ENCODE assay signal across 2 cellular contexts in genomic region chr7:100393233-100393905, GRCh38.
TF ChIP-seq lines count a peak whose summit lies in the region.

No MANE protein-coding gene starts in this region.

TF ChIP-seq in GM12878, 131 proteins besides CTCF, POLR2A, EP300 and RAD21:
- TF ChIP-seq GABPA (IDR thresholded peaks at IDR 0.05; ENCODE audit: low read depth) (no peak), SPI1 (IDR thresholded peaks at IDR 0.05; ENCODE audit: borderline replicate concordance, insufficient read depth, low read depth, low read length) (peak; percentile 57), USF1 (IDR thresholded peaks at IDR 0.05; ENCODE audit: borderline replicate concordance, extremely low read length, insufficient read depth, low read depth, low read length) (no peak), SIX5 (IDR thresholded peaks at IDR 0.05; ENCODE audit: low read depth, low read length, severe bottlenecking) (no peak), SMAD1 (IDR thresholded peaks at IDR 0.05; ENCODE audit: low read depth, partially characterized antibody) (no peak), IKZF1 (conservative IDR thresholded peaks at IDR 0.05) (0 out of 2 replicates have a peak, but pooled peaks have one; percentile 39), SMARCA5 (IDR thresholded peaks at IDR 0.05) (peak; percentile 58; the same call in 1 of the 2 replicates), FOXM1 (IDR thresholded peaks at IDR 0.05; ENCODE audit: low read depth, low read length) (no peak), IKZF2 (IDR thresholded peaks at IDR 0.05) (peak; percentile 35 to 48; a peak in 3 of 4 replicates)

TF ChIP-seq in WTC11, 78 proteins besides CTCF, POLR2A, EP300 and RAD21:
- TF ChIP-seq ZNF263 (CRISPR knock-in tag; IDR thresholded peaks at IDR 0.05; ENCODE audit: low read depth), result no peak
- no peak for TF ChIP-seq TCF7 (CRISPR knock-in tag; IDR thresholded peaks at IDR 0.05; ENCODE audit: low read depth)
- TF ChIP-seq FOXP1 (CRISPR knock-in tag; IDR thresholded peaks at IDR 0.05; ENCODE audit: borderline replicate concordance), result no peak
- TF ChIP-seq NFYB (CRISPR knock-in tag; conservative IDR thresholded peaks at IDR 0.05; ENCODE audit: low read depth), result no peak
- TF ChIP-seq USF2 (CRISPR knock-in tag; IDR thresholded peaks at IDR 0.05), result no peak
- TF ChIP-seq ZBTB43 (CRISPR knock-in tag; IDR thresholded peaks at IDR 0.05), result no peak
- TF ChIP-seq AFF4 (CRISPR knock-in tag; IDR thresholded peaks at IDR 0.05; ENCODE audit: borderline replicate concordance), result no peak
- TF ChIP-seq ATF1 (CRISPR knock-in tag; IDR thresholded peaks at IDR 0.05), result no peak
- TF ChIP-seq NR1H2 (CRISPR knock-in tag; IDR thresholded peaks at IDR 0.05), result no peak
- no peak for TF ChIP-seq RELA (CRISPR knock-in tag; IDR thresholded peaks at IDR 0.05; ENCODE audit: borderline replicate concordance)
- no peak for TF ChIP-seq GABPB1 (CRISPR knock-in tag; IDR thresholded peaks at IDR 0.05)
- no peak for TF ChIP-seq SMAD4 (CRISPR knock-in tag; IDR thresholded peaks at IDR 0.05)
- no peak for TF ChIP-seq STAT6 (CRISPR knock-in tag; conservative IDR thresholded peaks at IDR 0.05; ENCODE audit: low read depth)
- no peak for TF ChIP-seq AR (CRISPR knock-in tag; IDR thresholded peaks at IDR 0.05)
